ENCODE assay signal across 18 cellular contexts in the genomic region with DNA sequence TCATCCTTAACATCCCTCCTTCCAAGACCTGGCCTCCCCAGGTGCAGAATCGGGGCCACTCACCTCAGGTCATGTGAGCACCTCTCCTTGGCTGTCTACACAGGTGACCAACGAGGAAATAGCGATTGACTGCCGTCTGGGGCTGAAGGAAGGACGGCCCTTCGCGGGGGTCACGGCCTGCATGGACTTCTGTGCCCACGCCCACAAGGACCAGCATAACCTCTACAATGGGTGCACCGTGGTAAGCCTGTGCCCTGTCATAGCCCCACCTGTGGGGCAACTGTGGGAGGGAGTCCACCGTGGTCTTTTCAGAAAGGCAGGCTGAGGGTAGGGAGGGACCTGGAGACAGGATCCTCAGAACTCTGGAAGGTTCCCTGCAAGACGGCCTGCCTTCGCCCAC.
"Had no signal": no experiment of that assay in that cellular context is flagged by ENCODE, and none has a peak within 500 bp of the region (broad histone marks: within the 10 kb centered on the region; RNA-seq: fewer than 3 reads in every experiment).

No MANE protein-coding gene starts in this region.

- DNase-seq: dermis blood vessel endothelial cell; effector CD8-positive, alpha-beta T cell; foreskin melanocyte; kidney; left colon; mesendoderm; naive thymus-derived CD8-positive, alpha-beta T cell; psoas muscle; retina; stimulated activated CD4-positive, alpha-beta T cell treated with anti-CD3 and anti-CD28 coated beads, Interleukin-2, amount 100 ng/mL, for 24 hours; stimulated activated CD4-positive, alpha-beta T cell treated with anti-CD3 and anti-CD28 coated beads, Interleukin-4, amount 100 ng/mL, for 4 hours; stimulated activated naive CD4-positive, alpha-beta T cell; stomach; thyroid gland; upper lobe of right lung had no signal

- H3K27me3 ChIP-seq: hepatocyte, neutrophil, stomach, thyroid gland, upper lobe of right lung, vagina had no signal

- H3K4me3 ChIP-seq: hepatocyte, psoas muscle, stomach, thyroid gland, upper lobe of right lung, vagina had no signal

- H3K9me3 ChIP-seq: neutrophil, psoas muscle, stomach, thyroid gland, upper lobe of right lung, vagina had no signal

- H3K27ac ChIP-seq: hepatocyte, neutrophil, psoas muscle, stomach, thyroid gland, upper lobe of right lung, vagina had no signal

- H3K4me1 ChIP-seq: psoas muscle, thyroid gland, upper lobe of right lung, vagina had no signal
